In genomic region chrX:24605946-24606345, GRCh38 we compare ENCODE assay signal across 3 cellular contexts. TPM values are rescaled to one million over a fixed set of nuclear protein-coding genes. Genes with fewer than 3 reads are reported as not detected.
"Had no signal": no experiment of that assay in that cellular context is flagged by ENCODE, and none has a peak within 500 bp of the region (broad histone marks: within the 10 kb centered on the region; RNA-seq: fewer than 3 reads in every experiment).

No MANE protein-coding gene starts in this region.

RNA-seq across cellular contexts. Expression of gene PCYT1B, which starts 41.2 kb away (rescaled TPM):
- total RNA-seq: naive thymus-derived CD8-positive, alpha-beta T cell; subcutaneous adipose tissue; vagina had no signal
